In the genomic region with DNA sequence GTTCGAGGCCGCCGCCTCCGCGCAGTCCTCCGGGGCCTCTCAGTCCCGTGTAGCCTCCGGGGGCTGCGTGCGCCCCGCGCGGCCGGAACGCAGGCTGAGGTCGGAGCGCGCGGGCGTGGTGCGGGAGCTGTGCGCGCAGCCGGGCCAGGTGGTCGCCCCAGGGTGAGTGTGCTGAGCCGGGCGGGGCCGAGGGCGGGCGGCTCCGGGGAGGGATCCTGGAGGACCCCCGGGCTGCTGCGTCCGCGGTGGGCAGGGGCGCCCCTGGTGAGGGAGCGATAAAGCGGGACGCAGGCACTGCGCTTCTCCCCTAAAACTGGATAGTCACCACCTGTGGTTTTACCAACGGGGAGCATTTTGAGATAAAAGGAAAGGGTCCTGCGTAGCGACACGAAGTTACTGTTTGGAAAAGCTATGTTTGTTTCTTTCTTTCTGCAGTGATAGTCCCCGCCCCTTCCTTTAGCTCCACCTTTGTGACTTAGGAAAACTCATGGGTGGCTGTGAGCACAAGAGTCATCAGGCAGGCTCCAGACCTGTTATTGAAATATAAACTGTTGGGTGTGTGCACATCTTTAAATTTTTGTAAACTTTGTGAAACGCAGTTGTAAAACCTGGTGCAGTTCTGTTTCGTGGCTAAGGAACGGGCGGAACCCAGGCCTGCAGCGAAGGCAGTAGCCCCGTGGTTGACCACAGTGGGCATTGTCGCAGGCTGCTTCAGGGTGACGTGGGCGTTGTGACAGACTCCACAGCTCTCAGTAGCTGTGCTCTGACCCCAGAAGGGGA, we compare ENCODE assay signal across 8 cellular contexts. TPM values are rescaled to one million over a fixed set of nuclear protein-coding genes. Genes with fewer than 3 reads are reported as not detected.
DNase-seq lines count a peak whose midpoint lies in the region; ATAC-seq and TF ChIP-seq lines count a peak whose summit lies in the region.

No MANE protein-coding gene starts in this region.

- no peak for ATAC-seq in left cardiac atrium
- no peak for ATAC-seq in Right ventricle myocardium superior (ENCODE audit: poor library complexity)
- peak; percentile 8 for ATAC-seq in HG03280 (IDR thresholded peaks at IDR 0.05; ENCODE audit: unreplicated experiment)

- DNase-seq in left cardiac atrium (peak; percentile 46), Right ventricle myocardium superior (no peak), RKO (ENCODE audit: low spot score) (peak; percentile 73), astrocyte of the spinal cord (ENCODE audit: low read depth, low spot score) (peak; percentile 42), kidney epithelial cell (ENCODE audit: low read depth) (no peak), NCI-H1092 treated with DMSO at 0.1 percent for 48 hours (lab: John Stamatoyannopoulos, UW) (no peak)
- DNase-seq in stimulated activated CD4-positive, alpha-beta T cell treated with anti-CD3 and anti-CD28 coated beads, Interleukin-4, amount 100 ng/mL, for 1 hour = peak; percentile 44

- intact Hi-C loops in left cardiac atrium (cut with DNase I) (no loop called here), Right ventricle myocardium superior (cut with DNase I) (no loop called here)

- no peaks in the 10 kb centered on the region for H3K36me3 ChIP-seq in kidney epithelial cell (ENCODE audit: control insufficient read depth, insufficient read depth, low read length)

- H3K4me3 ChIP-seq in astrocyte of the spinal cord (ENCODE audit: low read depth, low read length) (peak overlapping the region; percentile 84), kidney epithelial cell (ENCODE audit: low read depth, low read length) (peak overlapping the region; percentile 81)

- in situ Hi-C loops in astrocyte of the spinal cord (cut with HindIII; ENCODE audit: low sequenced_read_pairs) = no loop called here

- H3K27me3 ChIP-seq in kidney epithelial cell (ENCODE audit: control insufficient read depth, insufficient read depth, low read length) = no peaks in the 10 kb centered on the region

- TF ChIP-seq CTCF in astrocyte of the spinal cord (IDR thresholded peaks at IDR 0.05; ENCODE audit: low read depth, low read length) (no peak), kidney epithelial cell (IDR thresholded peaks at IDR 0.05; ENCODE audit: insufficient read depth, low read length, poor library complexity, severe bottlenecking) (no peak)

RNA-seq across cellular contexts. Expression of a gene that starts 0.7 kb away (rescaled TPM):
- 10 to 100 TPM in 1 of 2 donors, 1 to 10 TPM in 1; 9.7 to 11.7 TPM for total RNA-seq in left cardiac atrium
- total RNA-seq in Right ventricle myocardium superior = 8.7 TPM
- 29.7 and 31.6 TPM in 2 replicates for total RNA-seq in kidney epithelial cell

Comparison
In these comparisons a context has a peak if more than half of its experiments do, and no peak if none do; other contexts are left out.
1. DNase-seq: peak in left cardiac atrium (single experiment), RKO (single experiment), astrocyte of the spinal cord (single experiment) and stimulated activated CD4-positive, alpha-beta T cell treated with anti-CD3 and anti-CD28 coated beads, Interleukin-4, amount 100 ng/mL, for 1 hour (single experiment); none in Right ventricle myocardium superior (single experiment), kidney epithelial cell (single experiment) and NCI-H1092 treated with DMSO at 0.1 percent for 48 hours (single experiment).